ENCODE assay signal across 1 cellular context in the genomic region with DNA sequence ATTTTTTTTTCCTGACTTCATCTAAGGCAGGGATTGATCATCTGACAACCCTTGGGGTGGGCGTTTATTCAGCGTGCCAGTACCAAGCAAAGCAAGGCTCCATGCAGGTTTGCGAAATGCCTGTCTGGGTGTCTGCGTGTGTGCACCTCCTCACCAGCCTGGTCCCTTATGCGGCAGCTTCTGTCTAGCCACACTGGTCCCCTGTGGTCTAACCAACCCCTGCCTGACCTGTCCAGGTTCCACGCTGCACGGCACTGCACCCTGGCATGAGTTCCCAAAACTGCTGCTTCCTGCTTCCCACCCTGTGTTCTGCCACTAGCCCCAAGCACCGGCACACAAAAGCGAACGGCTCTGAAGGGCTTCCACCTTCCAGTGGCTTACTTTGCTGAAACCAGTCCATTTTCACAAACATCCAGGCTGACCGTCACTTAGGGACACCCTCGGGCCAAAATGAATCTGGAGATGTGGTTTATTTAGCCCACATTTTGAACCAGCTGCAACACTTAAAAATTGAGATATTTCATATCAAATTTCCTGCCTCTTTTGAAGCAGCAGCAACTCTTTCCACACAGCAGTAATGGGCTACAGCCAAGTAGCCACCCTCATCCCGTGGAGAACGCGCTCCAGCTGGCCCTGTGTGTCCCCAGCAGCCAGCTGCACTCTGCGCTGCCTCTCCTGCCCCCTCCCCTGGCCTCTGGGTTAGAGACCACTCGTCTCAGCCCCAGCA.
A peak's percentile ranks its signal among the peaks of the same experiment; 100 is the strongest.
TF ChIP-seq lines count a peak whose summit lies in the region.

No MANE protein-coding gene starts in this region.

TF ChIP-seq in HEK293, 187 proteins besides CTCF, POLR2A, EP300 and RAD21 (continued from another document and continues in another):
- TF ChIP-seq, protein P1, sequence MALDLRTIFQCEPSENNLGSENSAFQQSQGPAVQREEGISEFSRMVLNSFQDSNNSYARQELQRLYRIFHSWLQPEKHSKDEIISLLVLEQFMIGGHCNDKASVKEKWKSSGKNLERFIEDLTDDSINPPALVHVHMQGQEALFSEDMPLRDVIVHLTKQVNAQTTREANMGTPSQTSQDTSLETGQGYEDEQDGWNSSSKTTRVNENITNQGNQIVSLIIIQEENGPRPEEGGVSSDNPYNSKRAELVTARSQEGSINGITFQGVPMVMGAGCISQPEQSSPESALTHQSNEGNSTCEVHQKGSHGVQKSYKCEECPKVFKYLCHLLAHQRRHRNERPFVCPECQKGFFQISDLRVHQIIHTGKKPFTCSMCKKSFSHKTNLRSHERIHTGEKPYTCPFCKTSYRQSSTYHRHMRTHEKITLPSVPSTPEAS (tag by site-specific recombination; IDR thresholded peaks at IDR 0.05) = no peak
- no peak for TF ChIP-seq ZNF24 (tag by site-specific recombination; IDR thresholded peaks at IDR 0.05)
- no peak for TF ChIP-seq ZNF830 (tag by site-specific recombination; IDR thresholded peaks at IDR 0.05; ENCODE audit: low read depth)
- TF ChIP-seq GLIS1 (tag by site-specific recombination; IDR thresholded peaks at IDR 0.05) = no peak
- TF ChIP-seq HOXD13 (CRISPR knock-in tag; IDR thresholded peaks at IDR 0.05; ENCODE audit: borderline replicate concordance) = no peak
- TF ChIP-seq IKZF3 (tag by site-specific recombination; IDR thresholded peaks at IDR 0.05) = 0 out of 2 replicates have a peak, but pooled peaks have one; percentile 60
- no peak for TF ChIP-seq ZNF10 (tag by site-specific recombination; IDR thresholded peaks at IDR 0.05)
- peak; percentile 78 for TF ChIP-seq FEZF1 (tag by site-specific recombination; IDR thresholded peaks at IDR 0.05)
- TF ChIP-seq ZNF501 (tag by site-specific recombination; IDR thresholded peaks at IDR 0.05) = no peak
- no peak for TF ChIP-seq ZBTB17 (tag by site-specific recombination; IDR thresholded peaks at IDR 0.05)
- TF ChIP-seq KLF16 (tag by site-specific recombination; IDR thresholded peaks at IDR 0.05) = no peak
- TF ChIP-seq, protein P2, sequence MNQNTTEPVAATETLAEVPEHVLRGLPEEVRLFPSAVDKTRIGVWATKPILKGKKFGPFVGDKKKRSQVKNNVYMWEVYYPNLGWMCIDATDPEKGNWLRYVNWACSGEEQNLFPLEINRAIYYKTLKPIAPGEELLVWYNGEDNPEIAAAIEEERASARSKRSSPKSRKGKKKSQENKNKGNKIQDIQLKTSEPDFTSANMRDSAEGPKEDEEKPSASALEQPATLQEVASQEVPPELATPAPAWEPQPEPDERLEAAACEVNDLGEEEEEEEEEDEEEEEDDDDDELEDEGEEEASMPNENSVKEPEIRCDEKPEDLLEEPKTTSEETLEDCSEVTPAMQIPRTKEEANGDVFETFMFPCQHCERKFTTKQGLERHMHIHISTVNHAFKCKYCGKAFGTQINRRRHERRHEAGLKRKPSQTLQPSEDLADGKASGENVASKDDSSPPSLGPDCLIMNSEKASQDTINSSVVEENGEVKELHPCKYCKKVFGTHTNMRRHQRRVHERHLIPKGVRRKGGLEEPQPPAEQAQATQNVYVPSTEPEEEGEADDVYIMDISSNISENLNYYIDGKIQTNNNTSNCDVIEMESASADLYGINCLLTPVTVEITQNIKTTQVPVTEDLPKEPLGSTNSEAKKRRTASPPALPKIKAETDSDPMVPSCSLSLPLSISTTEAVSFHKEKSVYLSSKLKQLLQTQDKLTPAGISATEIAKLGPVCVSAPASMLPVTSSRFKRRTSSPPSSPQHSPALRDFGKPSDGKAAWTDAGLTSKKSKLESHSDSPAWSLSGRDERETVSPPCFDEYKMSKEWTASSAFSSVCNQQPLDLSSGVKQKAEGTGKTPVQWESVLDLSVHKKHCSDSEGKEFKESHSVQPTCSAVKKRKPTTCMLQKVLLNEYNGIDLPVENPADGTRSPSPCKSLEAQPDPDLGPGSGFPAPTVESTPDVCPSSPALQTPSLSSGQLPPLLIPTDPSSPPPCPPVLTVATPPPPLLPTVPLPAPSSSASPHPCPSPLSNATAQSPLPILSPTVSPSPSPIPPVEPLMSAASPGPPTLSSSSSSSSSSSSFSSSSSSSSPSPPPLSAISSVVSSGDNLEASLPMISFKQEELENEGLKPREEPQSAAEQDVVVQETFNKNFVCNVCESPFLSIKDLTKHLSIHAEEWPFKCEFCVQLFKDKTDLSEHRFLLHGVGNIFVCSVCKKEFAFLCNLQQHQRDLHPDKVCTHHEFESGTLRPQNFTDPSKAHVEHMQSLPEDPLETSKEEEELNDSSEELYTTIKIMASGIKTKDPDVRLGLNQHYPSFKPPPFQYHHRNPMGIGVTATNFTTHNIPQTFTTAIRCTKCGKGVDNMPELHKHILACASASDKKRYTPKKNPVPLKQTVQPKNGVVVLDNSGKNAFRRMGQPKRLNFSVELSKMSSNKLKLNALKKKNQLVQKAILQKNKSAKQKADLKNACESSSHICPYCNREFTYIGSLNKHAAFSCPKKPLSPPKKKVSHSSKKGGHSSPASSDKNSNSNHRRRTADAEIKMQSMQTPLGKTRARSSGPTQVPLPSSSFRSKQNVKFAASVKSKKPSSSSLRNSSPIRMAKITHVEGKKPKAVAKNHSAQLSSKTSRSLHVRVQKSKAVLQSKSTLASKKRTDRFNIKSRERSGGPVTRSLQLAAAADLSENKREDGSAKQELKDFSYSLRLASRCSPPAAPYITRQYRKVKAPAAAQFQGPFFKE (tag by site-specific recombination; IDR thresholded peaks at IDR 0.05; ENCODE audit: borderline replicate concordance) = no peak
- TF ChIP-seq ZNF624 (tag by site-specific recombination; IDR thresholded peaks at IDR 0.05) = no peak
- peak; percentile 11; the same call in 1 of the 2 replicates for TF ChIP-seq ZNF184 (tag by site-specific recombination; IDR thresholded peaks at IDR 0.05)
- TF ChIP-seq ZNF121 (tag by site-specific recombination; IDR thresholded peaks at IDR 0.05) = no peak
- TF ChIP-seq ZBTB8A (tag by site-specific recombination; IDR thresholded peaks at IDR 0.05) = peak; percentile 70
- TF ChIP-seq, protein P3, sequence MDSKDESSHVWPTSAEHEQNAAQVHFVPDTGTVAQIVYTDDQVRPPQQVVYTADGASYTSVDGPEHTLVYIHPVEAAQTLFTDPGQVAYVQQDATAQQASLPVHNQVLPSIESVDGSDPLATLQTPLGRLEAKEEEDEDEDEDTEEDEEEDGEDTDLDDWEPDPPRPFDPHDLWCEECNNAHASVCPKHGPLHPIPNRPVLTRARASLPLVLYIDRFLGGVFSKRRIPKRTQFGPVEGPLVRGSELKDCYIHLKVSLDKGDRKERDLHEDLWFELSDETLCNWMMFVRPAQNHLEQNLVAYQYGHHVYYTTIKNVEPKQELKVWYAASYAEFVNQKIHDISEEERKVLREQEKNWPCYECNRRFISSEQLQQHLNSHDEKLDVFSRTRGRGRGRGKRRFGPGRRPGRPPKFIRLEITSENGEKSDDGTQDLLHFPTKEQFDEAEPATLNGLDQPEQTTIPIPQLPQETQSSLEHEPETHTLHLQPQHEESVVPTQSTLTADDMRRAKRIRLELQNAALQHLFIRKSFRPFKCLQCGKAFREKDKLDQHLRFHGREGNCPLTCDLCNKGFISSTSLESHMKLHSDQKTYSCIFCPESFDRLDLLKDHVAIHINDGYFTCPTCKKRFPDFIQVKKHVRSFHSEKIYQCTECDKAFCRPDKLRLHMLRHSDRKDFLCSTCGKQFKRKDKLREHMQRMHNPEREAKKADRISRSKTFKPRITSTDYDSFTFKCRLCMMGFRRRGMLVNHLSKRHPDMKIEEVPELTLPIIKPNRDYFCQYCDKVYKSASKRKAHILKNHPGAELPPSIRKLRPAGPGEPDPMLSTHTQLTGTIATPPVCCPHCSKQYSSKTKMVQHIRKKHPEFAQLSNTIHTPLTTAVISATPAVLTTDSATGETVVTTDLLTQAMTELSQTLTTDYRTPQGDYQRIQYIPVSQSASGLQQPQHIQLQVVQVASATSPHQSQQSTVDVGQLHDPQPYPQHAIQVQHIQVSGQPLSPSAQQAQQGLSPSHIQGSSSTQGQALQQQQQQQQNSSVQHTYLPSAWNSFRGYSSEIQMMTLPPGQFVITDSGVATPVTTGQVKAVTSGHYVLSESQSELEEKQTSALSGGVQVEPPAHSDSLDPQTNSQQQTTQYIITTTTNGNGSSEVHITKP (tag by site-specific recombination; IDR thresholded peaks at IDR 0.05) = peak; percentile 10; the same call in 1 of the 2 replicates
- TF ChIP-seq ZNF239 (tag by site-specific recombination; IDR thresholded peaks at IDR 0.05) = no peak
- peak; percentile 39; the same call in 1 of the 2 replicates for TF ChIP-seq ZNF664 (tag by site-specific recombination; IDR thresholded peaks at IDR 0.05)
- TF ChIP-seq KLF8 (tag by site-specific recombination; IDR thresholded peaks at IDR 0.05) = 0 out of 2 replicates have a peak, but pooled peaks have one; percentile 17
- TF ChIP-seq, protein P4, sequence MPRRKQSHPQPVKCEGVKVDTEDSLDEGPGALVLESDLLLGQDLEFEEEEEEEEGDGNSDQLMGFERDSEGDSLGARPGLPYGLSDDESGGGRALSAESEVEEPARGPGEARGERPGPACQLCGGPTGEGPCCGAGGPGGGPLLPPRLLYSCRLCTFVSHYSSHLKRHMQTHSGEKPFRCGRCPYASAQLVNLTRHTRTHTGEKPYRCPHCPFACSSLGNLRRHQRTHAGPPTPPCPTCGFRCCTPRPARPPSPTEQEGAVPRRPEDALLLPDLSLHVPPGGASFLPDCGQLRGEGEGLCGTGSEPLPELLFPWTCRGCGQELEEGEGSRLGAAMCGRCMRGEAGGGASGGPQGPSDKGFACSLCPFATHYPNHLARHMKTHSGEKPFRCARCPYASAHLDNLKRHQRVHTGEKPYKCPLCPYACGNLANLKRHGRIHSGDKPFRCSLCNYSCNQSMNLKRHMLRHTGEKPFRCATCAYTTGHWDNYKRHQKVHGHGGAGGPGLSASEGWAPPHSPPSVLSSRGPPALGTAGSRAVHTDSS (tag by site-specific recombination; IDR thresholded peaks at IDR 0.05) = no peak
- TF ChIP-seq GLIS2 (tag by site-specific recombination; IDR thresholded peaks at IDR 0.05) = 0 out of 2 replicates have a peak, but pooled peaks have one; percentile 21
- TF ChIP-seq, protein P5, sequence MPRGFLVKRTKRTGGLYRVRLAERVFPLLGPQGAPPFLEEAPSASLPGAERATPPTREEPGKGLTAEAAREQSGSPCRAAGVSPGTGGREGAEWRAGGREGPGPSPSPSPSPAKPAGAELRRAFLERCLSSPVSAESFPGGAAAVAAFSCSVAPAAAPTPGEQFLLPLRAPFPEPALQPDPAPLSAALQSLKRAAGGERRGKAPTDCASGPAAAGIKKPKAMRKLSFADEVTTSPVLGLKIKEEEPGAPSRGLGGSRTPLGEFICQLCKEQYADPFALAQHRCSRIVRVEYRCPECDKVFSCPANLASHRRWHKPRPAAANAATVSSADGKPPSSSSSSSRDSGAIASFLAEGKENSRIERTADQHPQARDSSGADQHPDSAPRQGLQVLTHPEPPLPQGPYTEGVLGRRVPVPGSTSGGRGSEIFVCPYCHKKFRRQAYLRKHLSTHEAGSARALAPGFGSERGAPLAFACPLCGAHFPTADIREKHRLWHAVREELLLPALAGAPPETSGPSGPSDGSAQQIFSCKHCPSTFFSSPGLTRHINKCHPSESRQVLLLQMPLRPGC (tag by site-specific recombination; IDR thresholded peaks at IDR 0.05) = no peak
- no peak for TF ChIP-seq ZNF623 (tag by site-specific recombination; IDR thresholded peaks at IDR 0.05)
- TF ChIP-seq, protein P6, sequence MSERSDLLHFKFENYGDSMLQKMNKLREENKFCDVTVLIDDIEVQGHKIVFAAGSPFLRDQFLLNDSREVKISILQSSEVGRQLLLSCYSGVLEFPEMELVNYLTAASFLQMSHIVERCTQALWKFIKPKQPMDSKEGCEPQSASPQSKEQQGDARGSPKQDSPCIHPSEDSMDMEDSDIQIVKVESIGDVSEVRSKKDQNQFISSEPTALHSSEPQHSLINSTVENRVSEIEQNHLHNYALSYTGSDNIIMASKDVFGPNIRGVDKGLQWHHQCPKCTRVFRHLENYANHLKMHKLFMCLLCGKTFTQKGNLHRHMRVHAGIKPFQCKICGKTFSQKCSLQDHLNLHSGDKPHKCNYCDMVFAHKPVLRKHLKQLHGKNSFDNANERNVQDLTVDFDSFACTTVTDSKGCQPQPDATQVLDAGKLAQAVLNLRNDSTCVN (tag by site-specific recombination; optimal IDR thresholded peaks at IDR 0.05) = peak; percentile 25
- TF ChIP-seq, protein P7, sequence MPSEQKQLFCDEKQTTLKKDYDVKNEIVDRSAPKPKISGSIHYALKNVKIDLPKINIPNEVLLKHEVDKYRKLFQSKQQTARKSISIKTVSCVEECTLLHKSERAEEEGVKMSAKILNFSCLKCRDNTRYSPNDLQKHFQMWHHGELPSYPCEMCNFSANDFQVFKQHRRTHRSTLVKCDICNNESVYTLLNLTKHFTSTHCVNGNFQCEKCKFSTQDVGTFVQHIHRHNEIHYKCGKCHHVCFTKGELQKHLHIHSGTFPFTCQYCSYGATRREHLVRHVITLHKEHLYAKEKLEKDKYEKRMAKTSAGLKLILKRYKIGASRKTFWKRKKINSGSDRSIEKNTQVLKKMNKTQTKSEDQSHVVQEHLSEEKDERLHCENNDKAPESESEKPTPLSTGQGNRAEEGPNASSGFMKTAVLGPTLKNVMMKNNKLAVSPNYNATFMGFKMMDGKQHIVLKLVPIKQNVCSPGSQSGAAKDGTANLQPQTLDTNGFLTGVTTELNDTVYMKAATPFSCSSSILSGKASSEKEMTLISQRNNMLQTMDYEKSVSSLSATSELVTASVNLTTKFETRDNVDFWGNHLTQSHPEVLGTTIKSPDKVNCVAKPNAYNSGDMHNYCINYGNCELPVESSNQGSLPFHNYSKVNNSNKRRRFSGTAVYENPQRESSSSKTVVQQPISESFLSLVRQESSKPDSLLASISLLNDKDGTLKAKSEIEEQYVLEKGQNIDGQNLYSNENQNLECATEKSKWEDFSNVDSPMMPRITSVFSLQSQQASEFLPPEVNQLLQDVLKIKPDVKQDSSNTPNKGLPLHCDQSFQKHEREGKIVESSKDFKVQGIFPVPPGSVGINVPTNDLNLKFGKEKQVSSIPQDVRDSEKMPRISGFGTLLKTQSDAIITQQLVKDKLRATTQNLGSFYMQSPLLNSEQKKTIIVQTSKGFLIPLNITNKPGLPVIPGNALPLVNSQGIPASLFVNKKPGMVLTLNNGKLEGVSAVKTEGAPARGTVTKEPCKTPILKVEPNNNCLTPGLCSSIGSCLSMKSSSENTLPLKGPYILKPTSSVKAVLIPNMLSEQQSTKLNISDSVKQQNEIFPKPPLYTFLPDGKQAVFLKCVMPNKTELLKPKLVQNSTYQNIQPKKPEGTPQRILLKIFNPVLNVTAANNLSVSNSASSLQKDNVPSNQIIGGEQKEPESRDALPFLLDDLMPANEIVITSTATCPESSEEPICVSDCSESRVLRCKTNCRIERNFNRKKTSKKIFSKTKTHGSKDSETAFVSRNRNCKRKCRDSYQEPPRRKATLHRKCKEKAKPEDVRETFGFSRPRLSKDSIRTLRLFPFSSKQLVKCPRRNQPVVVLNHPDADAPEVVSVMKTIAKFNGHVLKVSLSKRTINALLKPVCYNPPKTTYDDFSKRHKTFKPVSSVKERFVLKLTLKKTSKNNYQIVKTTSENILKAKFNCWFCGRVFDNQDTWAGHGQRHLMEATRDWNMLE (tag by site-specific recombination; conservative IDR thresholded peaks at IDR 0.05; ENCODE audit: low read depth) = no peak
- TF ChIP-seq ZNF335 (tag by site-specific recombination; conservative IDR thresholded peaks at IDR 0.05) = no peak
- no peak for TF ChIP-seq ZNF146 (tag by site-specific recombination; IDR thresholded peaks at IDR 0.05)
